10 cellular contexts compared by ENCODE assay signal in the genomic region with DNA sequence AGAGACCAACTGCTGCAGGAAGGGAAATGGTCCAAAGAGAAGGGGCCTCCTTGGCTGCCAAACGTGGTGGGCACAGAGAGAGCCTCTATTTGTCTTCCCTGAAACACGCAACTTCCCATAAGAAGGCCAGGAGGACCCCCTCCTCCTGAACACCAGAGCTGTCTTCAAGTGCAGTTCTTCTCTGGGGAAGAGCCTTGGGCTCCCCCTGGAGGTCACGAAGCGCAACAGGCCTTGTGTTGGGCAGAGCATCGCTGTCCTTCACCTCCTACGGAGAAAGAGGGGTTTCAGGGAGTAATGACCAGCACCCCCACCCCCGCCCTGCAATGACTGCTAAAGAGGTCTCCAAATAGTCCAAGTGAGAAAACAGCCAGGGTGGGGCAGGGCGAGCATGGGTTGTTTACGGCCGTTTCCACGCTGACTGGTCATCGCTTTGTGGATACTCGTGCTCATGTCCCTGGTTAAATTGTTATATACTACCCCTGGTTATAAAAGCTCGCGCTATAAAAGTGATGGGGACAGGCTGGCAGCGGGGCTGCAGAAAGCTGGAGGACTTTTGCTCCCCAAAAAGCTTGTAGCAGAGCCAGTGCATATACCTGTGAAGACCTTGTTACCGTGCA.
DNase-seq lines count a peak whose midpoint lies in the region; ATAC-seq and TF ChIP-seq lines count a peak whose summit lies in the region.
"Had no signal": no experiment of that assay in that cellular context is flagged by ENCODE, and none has a peak within 500 bp of the region (broad histone marks: within the 10 kb centered on the region; RNA-seq: fewer than 3 reads in every experiment).

No MANE protein-coding gene starts in this region.

- H3K36me3 Mint-ChIP-seq in WTC11: no peaks in the 10 kb centered on the region
- H3K36me3 Mint-ChIP-seq: immature natural killer cell had no signal

- no peak overlapping the region for H3K4me3 ChIP-seq in Jurkat, Clone E6-1 (ENCODE audit: low read length)
- H3K4me3 ChIP-seq: SK-N-MC had no signal

- ATAC-seq in WTC11 (peak; percentile 98), sciatic nerve (peak; percentile 55)
- ATAC-seq in activated CD4-positive, CD25-positive, alpha-beta regulatory T cell treated with anti-CD3 and anti-CD28 coated beads, Interleukin-2, amount 50 U/mL, for 24 hours: no peak

- peaks cover 20% of the 10 kb centered on the region for H3K4me1 Mint-ChIP-seq in WTC11
- H3K4me1 Mint-ChIP-seq: immature natural killer cell had no signal

- no peaks in the 10 kb centered on the region for H3K9me3 Mint-ChIP-seq in WTC11

- peak; percentile 81 for TF ChIP-seq CTCF in WTC11 (IDR thresholded peaks at IDR 0.05)

- peak; percentile 40 for DNase-seq in EH (ENCODE audit: low read depth)
- peak; percentile 14 for DNase-seq in Jurkat, Clone E6-1 (ENCODE audit: low read depth, low spot score)
- DNase-seq in WTC11 (ENCODE audit: low spot score): peak; percentile 71
- peak; percentile 1 for DNase-seq in fibroblast of the conjunctiva (ENCODE audit: low read depth)
- DNase-seq in sciatic nerve (ENCODE audit: low spot score): no peak
- no peak for DNase-seq in posterior vena cava (ENCODE audit: low spot score)
- no peak for DNase-seq in epidermal melanocyte (ENCODE audit: insufficient read length, low spot score)

- H3K27ac Mint-ChIP-seq in WTC11: no peak overlapping the region
- H3K27ac Mint-ChIP-seq: immature natural killer cell had no signal

- no peaks in the 10 kb centered on the region for H3K27me3 Mint-ChIP-seq in WTC11 (ENCODE audit: low read depth)

- CTCF ChIA-PET in WTC11 (lab: Charles Lee): interaction anchor here (0.6 to 4.9 kb wide), 36 partner anchors 9 to 752 kb away, joined by 3 to 50 read pairs (median 4); no protein-coding TSS in a partner anchor

- H3K4me3 Mint-ChIP-seq in WTC11: no peak overlapping the region
- H3K4me3 Mint-ChIP-seq: immature natural killer cell had no signal

- POLR2A ChIA-PET in WTC11 (lab: Charles Lee): no interaction called here

- intact Hi-C loops in sciatic nerve (cut with DNase I) (no loop called here), posterior vena cava (cut with DNase I) (loop anchor here in 1 of 2 donors (5.0 kb wide), 1 partner anchor 583 kb away; no protein-coding TSS in a partner anchor)

TF ChIP-seq in WTC11, 78 proteins besides CTCF, POLR2A, EP300 and RAD21:
- TF ChIP-seq, protein P1, sequence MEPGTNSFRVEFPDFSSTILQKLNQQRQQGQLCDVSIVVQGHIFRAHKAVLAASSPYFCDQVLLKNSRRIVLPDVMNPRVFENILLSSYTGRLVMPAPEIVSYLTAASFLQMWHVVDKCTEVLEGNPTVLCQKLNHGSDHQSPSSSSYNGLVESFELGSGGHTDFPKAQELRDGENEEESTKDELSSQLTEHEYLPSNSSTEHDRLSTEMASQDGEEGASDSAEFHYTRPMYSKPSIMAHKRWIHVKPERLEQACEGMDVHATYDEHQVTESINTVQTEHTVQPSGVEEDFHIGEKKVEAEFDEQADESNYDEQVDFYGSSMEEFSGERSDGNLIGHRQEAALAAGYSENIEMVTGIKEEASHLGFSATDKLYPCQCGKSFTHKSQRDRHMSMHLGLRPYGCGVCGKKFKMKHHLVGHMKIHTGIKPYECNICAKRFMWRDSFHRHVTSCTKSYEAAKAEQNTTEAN (CRISPR knock-in tag; IDR thresholded peaks at IDR 0.05): no peak
- TF ChIP-seq HMGA2 (CRISPR knock-in tag; IDR thresholded peaks at IDR 0.05) (no peak), MYBL2 (CRISPR knock-in tag; IDR thresholded peaks at IDR 0.05) (no peak), TEAD1 (CRISPR knock-in tag; IDR thresholded peaks at IDR 0.05) (no peak)
- TF ChIP-seq, protein P2, sequence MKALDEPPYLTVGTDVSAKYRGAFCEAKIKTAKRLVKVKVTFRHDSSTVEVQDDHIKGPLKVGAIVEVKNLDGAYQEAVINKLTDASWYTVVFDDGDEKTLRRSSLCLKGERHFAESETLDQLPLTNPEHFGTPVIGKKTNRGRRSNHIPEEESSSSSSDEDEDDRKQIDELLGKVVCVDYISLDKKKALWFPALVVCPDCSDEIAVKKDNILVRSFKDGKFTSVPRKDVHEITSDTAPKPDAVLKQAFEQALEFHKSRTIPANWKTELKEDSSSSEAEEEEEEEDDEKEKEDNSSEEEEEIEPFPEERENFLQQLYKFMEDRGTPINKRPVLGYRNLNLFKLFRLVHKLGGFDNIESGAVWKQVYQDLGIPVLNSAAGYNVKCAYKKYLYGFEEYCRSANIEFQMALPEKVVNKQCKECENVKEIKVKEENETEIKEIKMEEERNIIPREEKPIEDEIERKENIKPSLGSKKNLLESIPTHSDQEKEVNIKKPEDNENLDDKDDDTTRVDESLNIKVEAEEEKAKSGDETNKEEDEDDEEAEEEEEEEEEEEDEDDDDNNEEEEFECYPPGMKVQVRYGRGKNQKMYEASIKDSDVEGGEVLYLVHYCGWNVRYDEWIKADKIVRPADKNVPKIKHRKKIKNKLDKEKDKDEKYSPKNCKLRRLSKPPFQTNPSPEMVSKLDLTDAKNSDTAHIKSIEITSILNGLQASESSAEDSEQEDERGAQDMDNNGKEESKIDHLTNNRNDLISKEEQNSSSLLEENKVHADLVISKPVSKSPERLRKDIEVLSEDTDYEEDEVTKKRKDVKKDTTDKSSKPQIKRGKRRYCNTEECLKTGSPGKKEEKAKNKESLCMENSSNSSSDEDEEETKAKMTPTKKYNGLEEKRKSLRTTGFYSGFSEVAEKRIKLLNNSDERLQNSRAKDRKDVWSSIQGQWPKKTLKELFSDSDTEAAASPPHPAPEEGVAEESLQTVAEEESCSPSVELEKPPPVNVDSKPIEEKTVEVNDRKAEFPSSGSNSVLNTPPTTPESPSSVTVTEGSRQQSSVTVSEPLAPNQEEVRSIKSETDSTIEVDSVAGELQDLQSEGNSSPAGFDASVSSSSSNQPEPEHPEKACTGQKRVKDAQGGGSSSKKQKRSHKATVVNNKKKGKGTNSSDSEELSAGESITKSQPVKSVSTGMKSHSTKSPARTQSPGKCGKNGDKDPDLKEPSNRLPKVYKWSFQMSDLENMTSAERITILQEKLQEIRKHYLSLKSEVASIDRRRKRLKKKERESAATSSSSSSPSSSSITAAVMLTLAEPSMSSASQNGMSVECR (CRISPR knock-in tag; IDR thresholded peaks at IDR 0.05; ENCODE audit: borderline replicate concordance): no peak
- TF ChIP-seq, protein P3, sequence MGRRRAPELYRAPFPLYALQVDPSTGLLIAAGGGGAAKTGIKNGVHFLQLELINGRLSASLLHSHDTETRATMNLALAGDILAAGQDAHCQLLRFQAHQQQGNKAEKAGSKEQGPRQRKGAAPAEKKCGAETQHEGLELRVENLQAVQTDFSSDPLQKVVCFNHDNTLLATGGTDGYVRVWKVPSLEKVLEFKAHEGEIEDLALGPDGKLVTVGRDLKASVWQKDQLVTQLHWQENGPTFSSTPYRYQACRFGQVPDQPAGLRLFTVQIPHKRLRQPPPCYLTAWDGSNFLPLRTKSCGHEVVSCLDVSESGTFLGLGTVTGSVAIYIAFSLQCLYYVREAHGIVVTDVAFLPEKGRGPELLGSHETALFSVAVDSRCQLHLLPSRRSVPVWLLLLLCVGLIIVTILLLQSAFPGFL (CRISPR knock-in tag; IDR thresholded peaks at IDR 0.05; ENCODE audit: borderline replicate concordance): no peak

Comparison
In these comparisons a context has a peak if more than half of its experiments do, and no peak if none do; other contexts are left out.
1. DNase-seq: peak in EH (single experiment), Jurkat, Clone E6-1 (single experiment), WTC11 (single experiment) and fibroblast of the conjunctiva (single experiment); none in sciatic nerve (single experiment), posterior vena cava (single experiment) and epidermal melanocyte (single experiment).
2. ATAC-seq: peak in WTC11 (single experiment) and sciatic nerve (single experiment); none in activated CD4-positive, CD25-positive, alpha-beta regulatory T cell treated with anti-CD3 and anti-CD28 coated beads, Interleukin-2, amount 50 U/mL, for 24 hours (0 of 2).